Comparison of ENCODE assay signal across 9 cellular contexts in the genomic region with DNA sequence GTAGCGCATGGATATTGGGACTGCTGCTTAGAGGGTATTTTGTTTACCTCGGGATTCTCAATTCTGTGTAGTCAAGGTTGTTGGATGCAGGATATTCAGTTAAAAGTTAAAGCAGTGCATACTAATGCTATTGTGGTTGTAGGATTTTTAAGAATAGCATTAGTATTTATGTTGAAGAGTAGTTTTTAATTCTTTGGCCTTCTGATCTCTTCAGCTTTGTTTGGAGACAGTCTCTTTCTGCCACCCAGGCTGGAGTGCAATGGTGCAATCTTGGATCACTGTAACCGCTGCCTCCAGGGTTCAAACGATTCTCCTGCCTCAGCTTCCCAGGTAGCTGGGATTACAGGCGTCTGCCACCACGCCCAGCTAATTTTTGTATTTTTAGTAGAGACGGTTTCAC. TPM values are rescaled to one million over a fixed set of nuclear protein-coding genes. Genes with fewer than 3 reads are reported as not detected.
DNase-seq lines count a peak whose midpoint lies in the region; ATAC-seq and TF ChIP-seq lines count a peak whose summit lies in the region.
"Had no signal": no experiment of that assay in that cellular context is flagged by ENCODE, and none has a peak within 500 bp of the region (broad histone marks: within the 10 kb centered on the region; RNA-seq: fewer than 3 reads in every experiment).

No MANE protein-coding gene starts in this region.

- H3K36me3 ChIP-seq in stomach, result peaks cover 0 to 4% (median 0%) of the 10 kb centered on the region in 4 donors

- H3K9me3 ChIP-seq in stomach, result no peaks in the 10 kb centered on the region
- H3K9me3 ChIP-seq: heart left ventricle had no signal

- peak overlapping the region; percentile 99 for H3K27ac Mint-ChIP-seq in activated CD8-positive, alpha-beta memory T cell treated with anti-CD3 and anti-CD28 coated beads, Interleukin-2, amount 10 ng/mL, durations not matched to agents 7 days and 5 days

- no peaks in the 10 kb centered on the region for H3K27me3 Mint-ChIP-seq in activated CD8-positive, alpha-beta memory T cell treated with anti-CD3 and anti-CD28 coated beads, Interleukin-2, amount 10 ng/mL, durations not matched to agents 7 days and 5 days

- peaks cover 34% of the 10 kb centered on the region for H3K36me3 Mint-ChIP-seq in activated CD8-positive, alpha-beta memory T cell treated with anti-CD3 and anti-CD28 coated beads, Interleukin-2, amount 10 ng/mL, durations not matched to agents 7 days and 5 days

- H3K4me1 Mint-ChIP-seq in activated CD8-positive, alpha-beta memory T cell treated with anti-CD3 and anti-CD28 coated beads, Interleukin-2, amount 10 ng/mL, durations not matched to agents 7 days and 5 days, result peaks cover 47% of the 10 kb centered on the region

- CTCF ChIA-PET in activated CD8-positive, alpha-beta memory T cell treated with anti-CD3 and anti-CD28 coated beads, Interleukin-2, amount 10 ng/mL, durations not matched to agents 7 days and 5 days (lab: Charles Lee), result interaction anchor here (1.5 kb wide), 1 partner anchor 35 kb away, joined by 3 read pairs; no protein-coding TSS in a partner anchor

- H3K4me3 ChIP-seq in fibroblast of villous mesenchyme (ENCODE audit: low read depth, low read length) (peak overlapping the region; percentile 84), stomach (peak overlapping the region in 1 of 4 donors; percentile 63)

- intact Hi-C loops in stomach (cut with DNase I; ENCODE audit: low total_unique reads), result no loop called here

- H3K4me1 ChIP-seq in stomach, result peaks cover 12 to 47% (median 33%) of the 10 kb centered on the region in 4 donors

- TF ChIP-seq CTCF in VCaP (conservative IDR thresholded peaks at IDR 0.05), result no peak
- TF ChIP-seq CTCF in fibroblast of villous mesenchyme (IDR thresholded peaks at IDR 0.05; ENCODE audit: insufficient read depth, low read depth, low read length), result no peak
- TF ChIP-seq CTCF in stomach (IDR thresholded peaks at IDR 0.05), result no peak

- no peaks in the 10 kb centered on the region for H3K9me3 Mint-ChIP-seq in activated CD8-positive, alpha-beta memory T cell treated with anti-CD3 and anti-CD28 coated beads, Interleukin-2, amount 10 ng/mL, durations not matched to agents 7 days and 5 days (ENCODE audit: low read depth)

- no peak for TF ChIP-seq POLR2A in stomach (IDR thresholded peaks at IDR 0.05)

- no peaks in the 10 kb centered on the region for H3K27me3 ChIP-seq in stomach
- H3K27me3 ChIP-seq: heart left ventricle had no signal

- H3K27ac ChIP-seq in VCaP (peak overlapping the region; percentile 94), stomach (peak overlapping the region in 4 of 5 donors; percentile 97 to 100 (median 99))

- DNase-seq in activated CD8-positive, alpha-beta memory T cell treated with anti-CD3 and anti-CD28 coated beads, Interleukin-2, amount 10 ng/mL, durations not matched to agents 7 days and 5 days, result no peak
- DNase-seq in activated CD8-positive, alpha-beta memory T cell treated with anti-CD3 and anti-CD28 coated beads, Interleukin-2, amount 50 U/mL, for 4 hours, result no peak
- DNase-seq in fibroblast of villous mesenchyme (ENCODE audit: low read depth), result no peak
- DNase-seq in stomach, result no peak
- DNase-seq in NCI-H1417 (lab: John Stamatoyannopoulos, UW), result no peak
- DNase-seq: heart left ventricle had no signal

- TF ChIP-seq EP300 in stomach (IDR thresholded peaks at IDR 0.05), result no peak

- WGBS in stomach, 5 donors, result 86 to 90% (median 87%) methylated on average over 7 of the region's 7 CpGs

- H3K4me3 Mint-ChIP-seq in activated CD8-positive, alpha-beta memory T cell treated with anti-CD3 and anti-CD28 coated beads, Interleukin-2, amount 10 ng/mL, durations not matched to agents 7 days and 5 days, result peak overlapping the region; percentile 86

- no peak for ATAC-seq in activated CD8-positive, alpha-beta memory T cell treated with anti-CD3 and anti-CD28 coated beads, Interleukin-2, amount 10 ng/mL, durations not matched to agents 7 days and 5 days
- no peak for ATAC-seq in HG03442 (IDR thresholded peaks at IDR 0.05; ENCODE audit: unreplicated experiment)
- ATAC-seq in GM18520 (IDR thresholded peaks at IDR 0.05; ENCODE audit: unreplicated experiment), result no peak
- ATAC-seq: heart left ventricle had no signal

RNA-seq across cellular contexts. Expression of a gene that starts 1.5 kb away (rescaled TPM):
- 10 to 100 TPM; 29.8 to 32.2 TPM for total RNA-seq in activated CD8-positive, alpha-beta memory T cell treated with anti-CD3 and anti-CD28 coated beads, Interleukin-2, amount 10 ng/mL, durations not matched to agents 7 days and 5 days
- total RNA-seq in fibroblast of villous mesenchyme (18.7 and 38.9 TPM in 2 replicates), stomach (10 to 100 TPM in 3 of 5 donors, 1 to 10 TPM in 2; 5.4 to 31.6 (median 11.7) TPM)
- polyA plus RNA-seq in stomach, result 1 to 10 TPM; 1.8 to 5.9 (median 4.5) TPM

RNA-seq across cellular contexts. Expression of a gene that starts 37.7 kb away (rescaled TPM):
- total RNA-seq in activated CD8-positive, alpha-beta memory T cell treated with anti-CD3 and anti-CD28 coated beads, Interleukin-2, amount 10 ng/mL, durations not matched to agents 7 days and 5 days, result 1 to 10 TPM; 4.5 to 5.8 TPM
- 33.2 and 33.8 TPM in 2 replicates for total RNA-seq in fibroblast of villous mesenchyme
- total RNA-seq in stomach, result 10 to 100 TPM in 4 of 5 donors, 1 to 10 TPM in 1; 8.4 to 26.8 (median 15.6) TPM
- 10 to 100 TPM in 1 of 3 donors, 1 to 10 TPM in 2; 2.1 to 11.0 (median 5.0) TPM for polyA plus RNA-seq in stomach
